Comparison of ENCODE assay signal across 8 cellular contexts in genomic region chr11:69089258-69089657, GRCh38. TPM values are rescaled to one million over a fixed set of nuclear protein-coding genes. Genes with fewer than 3 reads are reported as not detected.
A peak's percentile ranks its signal among the peaks of the same experiment; 100 is the strongest.
DNase-seq lines count a peak whose midpoint lies in the region; ATAC-seq, FAIRE-seq and TF ChIP-seq lines count a peak whose summit lies in the region.

No MANE protein-coding gene starts in this region.

- no peak overlapping the region for H3K4me3 ChIP-seq in epithelial cell of esophagus (ENCODE audit: low read length)
- H3K4me3 ChIP-seq in retinal pigment epithelial cell (ENCODE audit: low read length) = no peak overlapping the region

- TF ChIP-seq CTCF in epithelial cell of esophagus (IDR thresholded peaks at IDR 0.05; ENCODE audit: insufficient read depth, low read depth, low read length, missing control alignments) (no peak), retinal pigment epithelial cell (conservative IDR thresholded peaks at IDR 0.05; ENCODE audit: low read depth, low read length) (peak; percentile 13)

- DNase-seq in H54 (ENCODE audit: insufficient read length, low spot score) (peak; percentile 59), RPMI7951 (ENCODE audit: low read depth) (peak; percentile 84), epithelial cell of esophagus (ENCODE audit: low read depth) (peak; percentile 42), retinal pigment epithelial cell (ENCODE audit: low read depth) (peak; percentile 80), foreskin melanocyte (no peak), Kasumi-1 (lab: John Stamatoyannopoulos, UW) (no peak), 8988T (no peak)

- no peak for TF ChIP-seq POLR2A in H54 (IDR thresholded peaks at IDR 0.05; ENCODE audit: low read depth, low read length)

- no peak for ATAC-seq in GM19455 (IDR thresholded peaks at IDR 0.05; ENCODE audit: unreplicated experiment)

- FAIRE-seq in H54 (lab: Jason Lieb, UNC) = no peak

RNA-seq across cellular contexts. Expression of gene TPCN2, which starts 40.5 kb away (rescaled TPM):
- total RNA-seq in RPMI7951 (2014; rRNA removed; shearing (Covaris generic)) = 3.2 and 4.7 TPM in 2 replicates

Comparison
In these comparisons a context has a peak if more than half of its experiments do, and no peak if none do; other contexts are left out.
1. DNase-seq: peak in H54 (single experiment), RPMI7951 (single experiment), epithelial cell of esophagus (single experiment) and retinal pigment epithelial cell (single experiment); none in foreskin melanocyte (single experiment), Kasumi-1 (0 of 2) and 8988T (single experiment).